30 cellular contexts compared by ENCODE assay signal in the genomic region with DNA sequence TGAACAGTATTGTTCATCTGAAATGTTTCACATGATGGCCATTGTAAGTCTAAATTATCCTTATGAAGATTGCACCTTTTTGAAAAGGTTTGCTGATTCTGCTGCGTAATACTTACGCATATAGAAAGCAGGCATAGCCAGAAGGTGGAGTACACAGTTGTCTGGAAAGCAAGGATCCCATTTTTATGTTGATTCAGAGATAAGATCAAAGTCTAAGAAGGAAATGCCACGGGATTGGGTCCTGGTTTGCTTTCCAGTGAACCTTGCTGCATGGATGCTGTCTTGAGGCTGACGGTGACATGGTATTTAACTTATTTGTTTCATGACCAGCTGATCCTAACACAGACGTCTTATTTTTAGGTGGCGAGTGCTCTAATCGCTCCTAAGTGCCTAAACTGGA. TPM values are rescaled to one million over a fixed set of nuclear protein-coding genes. Genes with fewer than 3 reads are reported as not detected.
DNase-seq lines count a peak whose midpoint lies in the region; ATAC-seq and TF ChIP-seq lines count a peak whose summit lies in the region.
"Had no signal": no experiment of that assay in that cellular context is flagged by ENCODE, and none has a peak within 500 bp of the region (broad histone marks: within the 10 kb centered on the region; RNA-seq: fewer than 3 reads in every experiment).

No MANE protein-coding gene starts in this region.

- no peaks in the 10 kb centered on the region for H3K36me3 ChIP-seq in HAP-1 (replicated peaks)
- no peaks in the 10 kb centered on the region for H3K36me3 ChIP-seq in endodermal cell (ENCODE audit: control insufficient read depth, insufficient read depth, low read length)
- H3K36me3 ChIP-seq in parathyroid adenoma (ENCODE audit: control insufficient read depth, insufficient read depth, low read length): no peaks in the 10 kb centered on the region
- H3K36me3 ChIP-seq: BLaER1 treated with 17β-estradiol and CSF1 and Interleukin-3, amounts not matched to agents 10 nM and 100 nM had no signal

- H3K4me2 ChIP-seq in parathyroid adenoma (ENCODE audit: low read length): peak overlapping the region; percentile 8
- H3K4me2 ChIP-seq: A549; BLaER1 treated with 17β-estradiol and CSF1 and Interleukin-3, amounts not matched to agents 10 nM and 100 nM; GM23338 had no signal

- H3K9ac ChIP-seq in endodermal cell (ENCODE audit: extremely low read depth, low read length, poor library complexity, severe bottlenecking) (no peak overlapping the region), parathyroid adenoma (no peak overlapping the region)
- H3K9ac ChIP-seq: BLaER1 treated with 17β-estradiol and CSF1 and Interleukin-3, amounts not matched to agents 10 nM and 100 nM had no signal

- peaks cover 16% of the 10 kb centered on the region for H3K4me1 ChIP-seq in HAP-1
- H3K4me1 ChIP-seq in endodermal cell (ENCODE audit: control insufficient read depth, insufficient read depth, low read length): no peaks in the 10 kb centered on the region
- H3K4me1 ChIP-seq in parathyroid adenoma: peaks cover 16% of the 10 kb centered on the region
- H3K4me1 ChIP-seq: A549 had no signal

- H3K27me3 ChIP-seq in HAP-1 (ENCODE audit: low read depth) (no peaks in the 10 kb centered on the region), endodermal cell (ENCODE audit: control insufficient read depth, insufficient read depth, low read length, poor library complexity, severe bottlenecking) (no peaks in the 10 kb centered on the region), parathyroid adenoma (ENCODE audit: control insufficient read depth, insufficient read depth, low read length) (no peaks in the 10 kb centered on the region)
- H3K27me3 ChIP-seq: BLaER1 treated with 17β-estradiol and CSF1 and Interleukin-3, amounts not matched to agents 10 nM and 100 nM had no signal

- TF ChIP-seq CTCF in endodermal cell (conservative IDR thresholded peaks at IDR 0.05) (no peak), parathyroid adenoma (IDR thresholded peaks at IDR 0.05) (no peak)

- peaks cover 11% of the 10 kb centered on the region for H3K4me1 Mint-ChIP-seq in endodermal cell
- peaks cover 23% of the 10 kb centered on the region for H3K4me1 Mint-ChIP-seq in activated T-helper 1 cell treated with anti-CD3 and anti-CD28 coated beads, Interleukin-12 subunit alpha, Interleukin-12 subunit beta, Interleukin-2, Interleukin-4 antibody, amounts not matched to agents 30 ng/mL and 10 ng/mL and 1 ng/mL, durations not matched to agents 14 hours and 24 hours and 36 hours (ENCODE audit: low read depth)
- H3K4me1 Mint-ChIP-seq: CD4-positive, alpha-beta memory T cell had no signal

- in situ Hi-C loops in HAP-1 (cut with MboI; ENCODE audit: low sequenced_read_pairs): no loop called here

- H3K9me3 ChIP-seq in HAP-1 (no peaks in the 10 kb centered on the region), endodermal cell (ENCODE audit: control insufficient read depth, low read length) (no peaks in the 10 kb centered on the region), parathyroid adenoma (ENCODE audit: control insufficient read depth, low read length) (no peaks in the 10 kb centered on the region)
- H3K9me3 ChIP-seq: A549; BLaER1 treated with 17β-estradiol and CSF1 and Interleukin-3, amounts not matched to agents 10 nM and 100 nM had no signal

- H3K27ac ChIP-seq in endodermal cell (ENCODE audit: low read depth, low read length) (no peak overlapping the region), parathyroid adenoma (no peak overlapping the region)
- H3K27ac ChIP-seq: A549; BLaER1 treated with 17β-estradiol and CSF1 and Interleukin-3, amounts not matched to agents 10 nM and 100 nM; HL-60; SK-N-MC had no signal

- 87 to 96% methylated on average over 6 to 7 of the region's 7 CpGs for WGBS in endodermal cell (ENCODE audit: insufficient coverage in 1 of 2, insufficient read length in 1 of 2), 2 experiments

- intact Hi-C loops in activated T-helper 1 cell treated with anti-CD3 and anti-CD28 coated beads, Interleukin-12 subunit alpha, Interleukin-12 subunit beta, Interleukin-2, Interleukin-4 antibody, amounts not matched to agents 30 ng/mL and 10 ng/mL and 1 ng/mL, durations not matched to agents 14 hours and 24 hours and 36 hours (cut with micrococcal nuclease): loop anchor here (10.0 kb wide), 1 partner anchor 67 kb away; a partner anchor contains a TSS

- H3K9me3 Mint-ChIP-seq in endodermal cell: peaks cover 32% of the 10 kb centered on the region
- no peaks in the 10 kb centered on the region for H3K9me3 Mint-ChIP-seq in activated T-helper 1 cell treated with anti-CD3 and anti-CD28 coated beads, Interleukin-12 subunit alpha, Interleukin-12 subunit beta, Interleukin-2, Interleukin-4 antibody, amounts not matched to agents 30 ng/mL and 10 ng/mL and 1 ng/mL, durations not matched to agents 14 hours and 24 hours and 36 hours
- H3K9me3 Mint-ChIP-seq: CD4-positive, alpha-beta memory T cell; GM23338; IgD-negative memory B cell had no signal

- peaks cover 7% of the 10 kb centered on the region for H3K27me3 Mint-ChIP-seq in endodermal cell (ENCODE audit: insufficient read depth)
- H3K27me3 Mint-ChIP-seq in activated T-helper 1 cell treated with anti-CD3 and anti-CD28 coated beads, Interleukin-12 subunit alpha, Interleukin-12 subunit beta, Interleukin-2, Interleukin-4 antibody, amounts not matched to agents 30 ng/mL and 10 ng/mL and 1 ng/mL, durations not matched to agents 14 hours and 24 hours and 36 hours (ENCODE audit: insufficient read depth): peaks cover 2% of the 10 kb centered on the region
- H3K27me3 Mint-ChIP-seq: CD4-positive, alpha-beta memory T cell had no signal

- no peaks in the 10 kb centered on the region for H3K79me2 ChIP-seq in parathyroid adenoma

- no peak for ATAC-seq in HG03196 (IDR thresholded peaks at IDR 0.05; ENCODE audit: unreplicated experiment)
- ATAC-seq: A549, GM12878, GM23338 had no signal

- no peak overlapping the region for H3K27ac Mint-ChIP-seq in endodermal cell
- no peak overlapping the region for H3K27ac Mint-ChIP-seq in activated T-helper 1 cell treated with anti-CD3 and anti-CD28 coated beads, Interleukin-12 subunit alpha, Interleukin-12 subunit beta, Interleukin-2, Interleukin-4 antibody, amounts not matched to agents 30 ng/mL and 10 ng/mL and 1 ng/mL, durations not matched to agents 14 hours and 24 hours and 36 hours
- H3K27ac Mint-ChIP-seq: CD4-positive, alpha-beta memory T cell; GM23338; IgD-negative memory B cell had no signal

- no peak overlapping the region for H3K4me3 Mint-ChIP-seq in endodermal cell
- no peak overlapping the region for H3K4me3 Mint-ChIP-seq in activated T-helper 1 cell treated with anti-CD3 and anti-CD28 coated beads, Interleukin-12 subunit alpha, Interleukin-12 subunit beta, Interleukin-2, Interleukin-4 antibody, amounts not matched to agents 30 ng/mL and 10 ng/mL and 1 ng/mL, durations not matched to agents 14 hours and 24 hours and 36 hours
- H3K4me3 Mint-ChIP-seq: CD4-positive, alpha-beta memory T cell; GM23338; IgD-negative memory B cell had no signal

- H2AFZ ChIP-seq in parathyroid adenoma: peak overlapping the region; percentile 28
- H2AFZ ChIP-seq: GM23338 had no signal

- H3K4me3 ChIP-seq in HAP-1 (no peak overlapping the region), endodermal cell (ENCODE audit: low read length) (no peak overlapping the region), parathyroid adenoma (ENCODE audit: low read depth, low read length) (no peak overlapping the region)
- H3K4me3 ChIP-seq: A549; BLaER1 treated with 17β-estradiol and CSF1 and Interleukin-3, amounts not matched to agents 10 nM and 100 nM; GM12878; GM23338; SK-N-MC had no signal

- DNase-seq in HAP-1 (ENCODE audit: low spot score in 2 of 2) (peak; percentile 28 to 70), T1000 (lab: John Stamatoyannopoulos, UW) (peak; percentile 0), endodermal cell (peak; percentile 5), NCI-H446 (lab: John Stamatoyannopoulos, UW) (no peak)
- DNase-seq in activated T-helper 1 cell treated with anti-CD3 and anti-CD28 coated beads, Interleukin-12 subunit alpha, Interleukin-12 subunit beta, Interleukin-2, Interleukin-4 antibody, amounts not matched to agents 30 ng/mL and 10 ng/mL and 1 ng/mL, durations not matched to agents 14 hours and 24 hours and 36 hours (ENCODE audit: low spot score): no peak
- DNase-seq: AML-193; COR-L47; DMS53; GDM1; HCEC 1CT; NCI-H2029; NCI-H446 treated with DMSO at 0.1 percent for 48 hours; NCI-H526; NCI-H82; NK-92 treated with Interleukin-12 subunit alpha and Interleukin-12 subunit beta, amount 100 ng/mL, for 24 hours; Right ventricle myocardium superior; RPMI8226; SW 1271 had no signal

- H3K36me3 Mint-ChIP-seq in endodermal cell (ENCODE audit: low read depth): no peaks in the 10 kb centered on the region
- no peaks in the 10 kb centered on the region for H3K36me3 Mint-ChIP-seq in activated T-helper 1 cell treated with anti-CD3 and anti-CD28 coated beads, Interleukin-12 subunit alpha, Interleukin-12 subunit beta, Interleukin-2, Interleukin-4 antibody, amounts not matched to agents 30 ng/mL and 10 ng/mL and 1 ng/mL, durations not matched to agents 14 hours and 24 hours and 36 hours (ENCODE audit: low read depth)
- H3K36me3 Mint-ChIP-seq: CD4-positive, alpha-beta memory T cell; IgD-negative memory B cell had no signal

RNA-seq across cellular contexts. Expression of a gene that starts 15.5 kb away (rescaled TPM):
- total RNA-seq in endodermal cell: not detected
- not detected for polyA plus RNA-seq in endodermal cell (2013, experiment 1 of 2)
- not detected for polyA plus RNA-seq in endodermal cell (2013, experiment 2 of 2)
- total RNA-seq in activated T-helper 1 cell treated with anti-CD3 and anti-CD28 coated beads, Interleukin-12 subunit alpha, Interleukin-12 subunit beta, Interleukin-2, Interleukin-4 antibody, amounts not matched to agents 30 ng/mL and 10 ng/mL and 1 ng/mL, durations not matched to agents 14 hours and 24 hours and 36 hours: not detected in 2 replicates
- total RNA-seq: CD4-positive, alpha-beta memory T cell; GM12878; Right ventricle myocardium superior had no signal
- polyA plus RNA-seq: CD4-positive, alpha-beta memory T cell; GM23338 had no signal

RNA-seq across cellular contexts. Expression of a gene that starts 22.0 kb away (rescaled TPM):
- total RNA-seq in endodermal cell: not detected
- polyA plus RNA-seq in endodermal cell (2013, experiment 1 of 2): not detected
- not detected for polyA plus RNA-seq in endodermal cell (2013, experiment 2 of 2)
- total RNA-seq in activated T-helper 1 cell treated with anti-CD3 and anti-CD28 coated beads, Interleukin-12 subunit alpha, Interleukin-12 subunit beta, Interleukin-2, Interleukin-4 antibody, amounts not matched to agents 30 ng/mL and 10 ng/mL and 1 ng/mL, durations not matched to agents 14 hours and 24 hours and 36 hours: not detected in 2 replicates
- total RNA-seq: CD4-positive, alpha-beta memory T cell; Daoy; GM23338; M059J; Right ventricle myocardium superior had no signal
- polyA plus RNA-seq: A549; CD4-positive, alpha-beta memory T cell; GM23338; IgD-negative memory B cell had no signal

RNA-seq across cellular contexts. Expression of a gene that starts 23.3 kb away (rescaled TPM):
- total RNA-seq in endodermal cell: not detected
- polyA plus RNA-seq in endodermal cell (2013, experiment 1 of 2): 0.18 TPM
- 1.1 TPM for polyA plus RNA-seq in endodermal cell (2013, experiment 2 of 2)
- 0.41 TPM in 1 of 2 replicates, not detected in the other for total RNA-seq in activated T-helper 1 cell treated with anti-CD3 and anti-CD28 coated beads, Interleukin-12 subunit alpha, Interleukin-12 subunit beta, Interleukin-2, Interleukin-4 antibody, amounts not matched to agents 30 ng/mL and 10 ng/mL and 1 ng/mL, durations not matched to agents 14 hours and 24 hours and 36 hours
- total RNA-seq: Daoy, GM23338, Right ventricle myocardium superior had no signal

RNA-seq across cellular contexts. Expression of a gene that starts 31.0 kb away (rescaled TPM):
- 10 to 100 TPM; 11.9 to 18.0 TPM for total RNA-seq in endodermal cell
- polyA plus RNA-seq in endodermal cell (2013, experiment 1 of 2): 12.6 TPM
- polyA plus RNA-seq in endodermal cell (2013, experiment 2 of 2): 13.2 TPM
- 31.4 and 35.5 TPM in 2 replicates for total RNA-seq in activated T-helper 1 cell treated with anti-CD3 and anti-CD28 coated beads, Interleukin-12 subunit alpha, Interleukin-12 subunit beta, Interleukin-2, Interleukin-4 antibody, amounts not matched to agents 30 ng/mL and 10 ng/mL and 1 ng/mL, durations not matched to agents 14 hours and 24 hours and 36 hours

RNA-seq across cellular contexts. Expression of a gene that starts 59.8 kb away (rescaled TPM):
- 10 to 100 TPM; 60.1 to 66.3 TPM for total RNA-seq in endodermal cell
- 36.0 TPM for polyA plus RNA-seq in endodermal cell (2013, experiment 1 of 2)
- 33.1 TPM for polyA plus RNA-seq in endodermal cell (2013, experiment 2 of 2)
- total RNA-seq in activated T-helper 1 cell treated with anti-CD3 and anti-CD28 coated beads, Interleukin-12 subunit alpha, Interleukin-12 subunit beta, Interleukin-2, Interleukin-4 antibody, amounts not matched to agents 30 ng/mL and 10 ng/mL and 1 ng/mL, durations not matched to agents 14 hours and 24 hours and 36 hours: 18.7 and 25.5 TPM in 2 replicates

Comparison
In these comparisons a context has a peak if more than half of its experiments do, and no peak if none do; other contexts are left out.
1. DNase-seq: peak in HAP-1 (2 of 2), T1000 (single experiment) and endodermal cell (single experiment); none in NCI-H446 (0 of 2) and activated T-helper 1 cell treated with anti-CD3 and anti-CD28 coated beads, Interleukin-12 subunit alpha, Interleukin-12 subunit beta, Interleukin-2, Interleukin-4 antibody, amounts not matched to agents 30 ng/mL and 10 ng/mL and 1 ng/mL, durations not matched to agents 14 hours and 24 hours and 36 hours (single experiment).